ENCODE assay signal across 8 cellular contexts in genomic region chr7:100396421-100396982, GRCh38. TPM values are rescaled to one million over a fixed set of nuclear protein-coding genes. Genes with fewer than 3 reads are reported as not detected.
DNase-seq lines count a peak whose midpoint lies in the region; ATAC-seq and TF ChIP-seq lines count a peak whose summit lies in the region.

No MANE protein-coding gene starts in this region.

- DNase-seq in NOMO-1 treated with dmso at 0.1 percent for 144 hours (lab: John Stamatoyannopoulos, UW; ENCODE audit: unreplicated experiment) (peak; percentile 97), lower lobe of right lung (no peak), islet precursor cell (no peak), C1 segment of cervical spinal cord (lab: John Stamatoyannopoulos, UW) (no peak), PC-3 (no peak)
- DNase-seq in activated CD8-positive, alpha-beta memory T cell treated with anti-CD3 and anti-CD28 coated beads for 24 hours, result no peak

- peak; percentile 89 for ATAC-seq in GM18519 (IDR thresholded peaks at IDR 0.05; ENCODE audit: low FRiP score, unreplicated experiment)
- peak; percentile 89 for ATAC-seq in HG02623 (IDR thresholded peaks at IDR 0.05; ENCODE audit: unreplicated experiment)
- peak; percentile 74 to 80 for ATAC-seq in lower lobe of right lung
- ATAC-seq in PC-3, result no peak

- CTCF ChIA-PET in PC-3 (lab: Charles Lee), result no interaction called here

- intact Hi-C loops in lower lobe of right lung (cut with DNase I) (no loop called here), PC-3 (cut with micrococcal nuclease) (no loop called here)

- H3K9ac ChIP-seq in PC-3 (ENCODE audit: low read length), result no peak overlapping the region

- H3K9me3 ChIP-seq in lower lobe of right lung (no peaks in the 10 kb centered on the region), PC-3 (ENCODE audit: low read length) (no peaks in the 10 kb centered on the region)

- no peak overlapping the region for H3K4me3 ChIP-seq in lower lobe of right lung
- H3K4me3 ChIP-seq in PC-3 (ENCODE audit: low read length), result no peak overlapping the region

- H3K4me2 ChIP-seq in PC-3 (ENCODE audit: low read length), result no peak overlapping the region

- no peak overlapping the region for H2AFZ ChIP-seq in PC-3 (ENCODE audit: low read length)

- H3K9me2 ChIP-seq in PC-3 (replicated peaks; ENCODE audit: low read length), result no peaks in the 10 kb centered on the region

- POLR2A ChIA-PET in PC-3 (lab: Charles Lee; ENCODE audit: unreplicated experiment), result no interaction called here

- no peaks in the 10 kb centered on the region for H3F3A ChIP-seq in PC-3 (ENCODE audit: low read length, unreplicated experiment)

- no peaks in the 10 kb centered on the region for H3K79me2 ChIP-seq in PC-3 (ENCODE audit: low read length)

- no peaks in the 10 kb centered on the region for H3K27me3 ChIP-seq in lower lobe of right lung (ENCODE audit: low read depth)
- no peaks in the 10 kb centered on the region for H3K27me3 ChIP-seq in PC-3 (ENCODE audit: low read length)

- H4K20me1 ChIP-seq in PC-3 (ENCODE audit: low read length), result no peaks in the 10 kb centered on the region

- TF ChIP-seq CTCF in lower lobe of right lung (IDR thresholded peaks at IDR 0.05) (no peak), PC-3 (conservative IDR thresholded peaks at IDR 0.05; ENCODE audit: low read depth, low read length) (no peak)

- H3K4me1 ChIP-seq in lower lobe of right lung (no peaks in the 10 kb centered on the region), PC-3 (ENCODE audit: insufficient read depth, low read length) (no peaks in the 10 kb centered on the region)

- H3K27ac ChIP-seq in lower lobe of right lung, result peak overlapping the region; percentile 46
- H3K27ac ChIP-seq in PC-3 (ENCODE audit: low read length), result no peak overlapping the region

- H3K36me3 ChIP-seq in lower lobe of right lung, result no peaks in the 10 kb centered on the region
- H3K36me3 ChIP-seq in PC-3 (ENCODE audit: low read depth, low read length), result no peaks in the 10 kb centered on the region

- no TSS peak for BruUV-seq in PC-3 (replicated peaks; lab: Mats Ljungman, UMichigan)

RNA-seq across cellular contexts. Expression of gene PILRA, which starts 23.2 kb away (rescaled TPM):
- 48.7 TPM for total RNA-seq in lower lobe of right lung
- 0.92 and 1.9 TPM in 2 replicates for total RNA-seq in PC-3 (2014; rRNA removed)

RNA-seq across cellular contexts. Expression of gene ZCWPW1, which starts 32.0 kb away (rescaled TPM):
- total RNA-seq in lower lobe of right lung (4.9 TPM), PC-3 (2014; rRNA removed) (1.4 and 2.2 TPM in 2 replicates)

RNA-seq across cellular contexts. Expression of gene MEPCE, which starts 33.1 kb away (rescaled TPM):
- total RNA-seq in lower lobe of right lung (36.3 TPM), PC-3 (2014; rRNA removed) (35.1 and 36.0 TPM in 2 replicates)

RNA-seq across cellular contexts. Expression of gene PILRB, which starts 38.6 kb away (rescaled TPM):
- 35.9 TPM for total RNA-seq in lower lobe of right lung
- total RNA-seq in PC-3 (2014; rRNA removed), result 71.6 and 74.1 TPM in 2 replicates

RNA-seq across cellular contexts. Expression of gene PPP1R35, which starts 39.8 kb away (rescaled TPM):
- total RNA-seq in lower lobe of right lung (24.5 TPM), PC-3 (2014; rRNA removed) (36.1 and 51.1 TPM in 2 replicates)

Comparison
In these comparisons a context has a peak if more than half of its experiments do, and no peak if none do; other contexts are left out.
1. RNA of gene PILRA, which starts 23.2 kb away (total RNA-seq): 48.7 TPM in lower lobe of right lung (single experiment); 0.92 to 1.9 TPM in PC-3; every median in the first group is over 10 times any median in the second.